ENCODE assay signal across 9 cellular contexts in genomic region chr12:57896437-57897201, GRCh38. TPM values are rescaled to one million over a fixed set of nuclear protein-coding genes. Genes with fewer than 3 reads are reported as not detected.
A peak's percentile ranks its signal among the peaks of the same experiment; 100 is the strongest.
DNase-seq lines count a peak whose midpoint lies in the region; ATAC-seq, FAIRE-seq and TF ChIP-seq lines count a peak whose summit lies in the region.
"Had no signal": no experiment of that assay in that cellular context is flagged by ENCODE, and none has a peak within 500 bp of the region (broad histone marks: within the 10 kb centered on the region; RNA-seq: fewer than 3 reads in every experiment).

No MANE protein-coding gene starts in this region.

- peak; percentile 66 for DNase-seq in AG08396 (ENCODE audit: low spot score)
- DNase-seq in H54 (ENCODE audit: insufficient read length, low spot score): peak; percentile 33
- peak in 1 of 2 experiments; percentile 100 for DNase-seq in SJSA1 (ENCODE audit: low read depth in 1 of 2, low spot score in 2 of 2)
- DNase-seq in dermis blood vessel endothelial cell: peak; percentile 65
- peak; percentile 91 for DNase-seq in left kidney (ENCODE audit: low read depth, low spot score)
- DNase-seq in spleen: peak; percentile 86

- H3K9me3 ChIP-seq in SJSA1 (replicated peaks): no peaks in the 10 kb centered on the region
- H3K9me3 ChIP-seq in spleen: no peaks in the 10 kb centered on the region

- FAIRE-seq in H54 (lab: Jason Lieb, UNC): no peak

- H3K27ac ChIP-seq in SJSA1 (peak overlapping the region; percentile 86), spleen (peak overlapping the region; percentile 78 to 92 (median 88))

- H3K4me1 ChIP-seq in SJSA1 (replicated peaks): peaks cover 65% of the 10 kb centered on the region
- peaks cover 40 to 80% (median 74%) of the 10 kb centered on the region in 6 donors for H3K4me1 ChIP-seq in spleen

- ATAC-seq in GM21515 (IDR thresholded peaks at IDR 0.05; ENCODE audit: unreplicated experiment): no peak
- ATAC-seq in HG03095 (IDR thresholded peaks at IDR 0.05; ENCODE audit: unreplicated experiment): no peak
- ATAC-seq: HCT116 had no signal

- intact Hi-C loops in spleen (cut with DNase I; ENCODE audit: low total_unique reads): no loop called here

- H3K27me3 ChIP-seq in SJSA1 (replicated peaks): no peaks in the 10 kb centered on the region
- H3K27me3 ChIP-seq in spleen (replicated peaks in 1 of 7): peaks cover 0 to 9% (median 0%) of the 10 kb centered on the region in 7 donors

- H3K4me3 ChIP-seq in SJSA1 (peak overlapping the region; percentile 45), spleen (peak overlapping the region; percentile 40 to 76 (median 48))

- TF ChIP-seq CTCF in spleen (IDR thresholded peaks at IDR 0.05 in 8 of 11, conservative IDR thresholded peaks at IDR 0.05 in 3 of 11): peak in 4 of 11 experiments; percentile 6 to 33 (median 24)

- 3 to 10% (median 5%) methylated on average over 19 to 54 of the region's 54 CpGs for WGBS in spleen, 5 donors

- H3K36me3 ChIP-seq in SJSA1 (no peaks in the 10 kb centered on the region), spleen (no peaks in the 10 kb centered on the region)

- TF ChIP-seq POLR2A in H54 (IDR thresholded peaks at IDR 0.05; ENCODE audit: low read depth, low read length) (no peak), spleen (IDR thresholded peaks at IDR 0.05) (peak in 1 of 3 donors; percentile 69)

RNA-seq across cellular contexts. Expression of gene ATP23, which starts 44.7 kb away (rescaled TPM):
- total RNA-seq in SJSA1 (2014; rRNA removed; shearing (Covaris generic)): 275 and 410 TPM in 2 replicates
- total RNA-seq in dermis blood vessel endothelial cell: 12.7 and 25.5 TPM in 2 replicates
- 1 to 10 TPM; 2.5 to 8.5 (median 4.9) TPM for total RNA-seq in spleen
- polyA plus RNA-seq in spleen: 10 to 100 TPM in 1 of 3 donors, 1 to 10 TPM in 2; 3.5 to 11.8 (median 9.3) TPM

RNA-seq across cellular contexts. Expression of gene CTDSP2, which starts 50.1 kb away (rescaled TPM):
- total RNA-seq in SJSA1 (2014; rRNA removed; shearing (Covaris generic)): 420 and 508 TPM in 2 replicates
- total RNA-seq in dermis blood vessel endothelial cell (85.4 and 140 TPM in 2 replicates), spleen (100 to 1,000 TPM; 140 to 203 (median 181) TPM)
- 10 to 100 TPM; 22.2 to 43.5 (median 23.8) TPM for polyA plus RNA-seq in spleen

Comparison
In these comparisons a context has a peak if more than half of its experiments do, and no peak if none do; other contexts are left out.
1. RNA of gene ATP23, which starts 44.7 kb away (total RNA-seq): 275 to 410 TPM in SJSA1; 12.7 to 25.5 TPM in dermis blood vessel endothelial cell and 2.5 to 8.5 TPM in spleen; every median in the first group is over 10 times any median in the second.